Comparison of ENCODE assay signal across 11 cellular contexts in genomic region chr20:32737371-32738223, GRCh38. TPM values are rescaled to one million over a fixed set of nuclear protein-coding genes. Genes with fewer than 3 reads are reported as not detected.
DNase-seq lines count a peak whose midpoint lies in the region; ATAC-seq, FAIRE-seq and TF ChIP-seq lines count a peak whose summit lies in the region.
"Had no signal": no experiment of that assay in that cellular context is flagged by ENCODE, and none has a peak within 500 bp of the region (broad histone marks: within the 10 kb centered on the region; RNA-seq: fewer than 3 reads in every experiment).

No MANE protein-coding gene starts in this region.

- no peak for TF ChIP-seq CTCF in A549 (IDR thresholded peaks at IDR 0.05)
- no peak for TF ChIP-seq CTCF in keratinocyte (optimal IDR thresholded peaks at IDR 0.05 in 1 of 3, IDR thresholded peaks at IDR 0.05 in 1 of 3, conservative IDR thresholded peaks at IDR 0.05 in 1 of 3; ENCODE audit: extremely low read depth in 1 of 3, insufficient read depth in 2 of 3, low read length in 3 of 3)

- H3K36me3 Mint-ChIP-seq in activated T-helper 2 cell treated with anti-CD3 and anti-CD28 coated beads, Interferon-gamma antibody, Interleukin-2, Interleukin-4, amounts not matched to agents 10 μg/mL and 5 μg/mL and 100 μg/mL, durations not matched to agents 14 hours and 24 hours and 36 hours (ENCODE audit: low read depth) = peaks cover 11% of the 10 kb centered on the region

- intact Hi-C loops in activated T-helper 2 cell treated with anti-CD3 and anti-CD28 coated beads, Interferon-gamma antibody, Interleukin-2, Interleukin-4, amounts not matched to agents 10 μg/mL and 5 μg/mL and 100 μg/mL, durations not matched to agents 14 hours and 24 hours and 36 hours (cut with micrococcal nuclease) = no loop called here

- FAIRE-seq in A549 (lab: Jason Lieb, UNC) = no peak
- no peak for FAIRE-seq in keratinocyte (lab: Jason Lieb, UNC)

- no peak for TF ChIP-seq EP300 in A549 (IDR thresholded peaks at IDR 0.05)

- DNase-seq in A549 (ENCODE audit: low read depth in 1 of 2, low spot score in 1 of 2) = no peak
- DNase-seq in MG63 = peak; percentile 32
- peak; percentile 42 for DNase-seq in activated T-helper 2 cell treated with anti-CD3 and anti-CD28 coated beads, Interferon-gamma antibody, Interleukin-2, Interleukin-4, amounts not matched to agents 10 μg/mL and 5 μg/mL and 100 μg/mL, durations not matched to agents 14 hours and 24 hours and 36 hours (ENCODE audit: low spot score)
- no peak for DNase-seq in keratinocyte (ENCODE audit: low read depth, low spot score)
- no peak for DNase-seq in SK-N-DZ (ENCODE audit: low spot score)
- no peak for DNase-seq in hypothalamus (lab: John Stamatoyannopoulos, UW)
- no peak for DNase-seq in NCI-H82 (lab: John Stamatoyannopoulos, UW)
- DNase-seq: heart left ventricle, KG1, WERI-Rb-1 had no signal

- no peak overlapping the region for H2AFZ ChIP-seq in keratinocyte (ENCODE audit: control insufficient read depth, low read length)

- no peaks in the 10 kb centered on the region for H4K20me1 ChIP-seq in keratinocyte (ENCODE audit: control insufficient read depth, extremely low read depth, insufficient read depth, low read length)

- H3K9ac ChIP-seq in keratinocyte (ENCODE audit: control insufficient read depth, extremely low read depth, insufficient read depth, low read length) = no peak overlapping the region

- H3K4me2 ChIP-seq in A549 = peak overlapping the region; percentile 25
- peak overlapping the region; percentile 27 for H3K4me2 ChIP-seq in keratinocyte (ENCODE audit: control insufficient read depth, extremely low read depth, insufficient read depth, low read depth, low read length)

- CTCF ChIA-PET in A549 (lab: Yijun Ruan, JAX) = interaction anchor here (0.5 to 3.6 kb wide), 7 partner anchors 9 to 64 kb away, joined by 3 to 21 read pairs (median 3); partner anchors contain the start of gene C20orf203

- 61% methylated on average over 7 of the region's 7 CpGs for WGBS in A549 (ENCODE audit: missing lambda C conversion rate)

- no peaks in the 10 kb centered on the region for H3K79me2 ChIP-seq in keratinocyte (ENCODE audit: control insufficient read depth, insufficient read depth, low read length)

- no peak for TF ChIP-seq RAD21 in A549 (conservative IDR thresholded peaks at IDR 0.05 in 1 of 2, IDR thresholded peaks at IDR 0.05 in 1 of 2)

- no peaks in the 10 kb centered on the region for H3K9me3 Mint-ChIP-seq in activated T-helper 2 cell treated with anti-CD3 and anti-CD28 coated beads, Interferon-gamma antibody, Interleukin-2, Interleukin-4, amounts not matched to agents 10 μg/mL and 5 μg/mL and 100 μg/mL, durations not matched to agents 14 hours and 24 hours and 36 hours

- peak overlapping the region; percentile 91 for H3K27ac Mint-ChIP-seq in activated T-helper 2 cell treated with anti-CD3 and anti-CD28 coated beads, Interferon-gamma antibody, Interleukin-2, Interleukin-4, amounts not matched to agents 10 μg/mL and 5 μg/mL and 100 μg/mL, durations not matched to agents 14 hours and 24 hours and 36 hours

- peak overlapping the region; percentile 49 to 51 for H3K27ac ChIP-seq in A549
- H3K27ac ChIP-seq in keratinocyte (ENCODE audit: control insufficient read depth, insufficient read depth, low read length) = no peak overlapping the region
- H3K27ac ChIP-seq: WERI-Rb-1 had no signal

- H3K9me1 ChIP-seq in keratinocyte (ENCODE audit: control insufficient read depth, extremely low read depth, insufficient read depth, low read length) = no peaks in the 10 kb centered on the region

- no peaks in the 10 kb centered on the region for H3K9me3 ChIP-seq in A549
- H3K9me3 ChIP-seq in MG63 = no peaks in the 10 kb centered on the region
- H3K9me3 ChIP-seq in keratinocyte (ENCODE audit: control insufficient read depth, low read depth, low read length) = no peaks in the 10 kb centered on the region
- H3K9me3 ChIP-seq: heart left ventricle had no signal

- H3K4me3 ChIP-seq in A549 (no peak overlapping the region), MG63 (no peak overlapping the region), keratinocyte (ENCODE audit: control insufficient read depth in 2 of 3, extremely low read depth in 1 of 3, insufficient read depth in 2 of 3, low read depth in 1 of 3, low read length in 3 of 3) (no peak overlapping the region)
- H3K4me3 ChIP-seq: heart left ventricle had no signal

- ATAC-seq in A549 (no peak), GM19395 (IDR thresholded peaks at IDR 0.05; ENCODE audit: unreplicated experiment) (no peak)

- H3K4me1 ChIP-seq in A549 (peaks cover 37% of the 10 kb centered on the region), keratinocyte (ENCODE audit: control insufficient read depth, extremely low read depth, insufficient read depth, low read length) (peaks cover 10% of the 10 kb centered on the region)

- POLR2A ChIA-PET in A549 (lab: Yijun Ruan, JAX) = interaction anchor here (0.6 kb wide), 1 partner anchor 21 kb away, joined by 4 read pairs; no protein-coding TSS in a partner anchor

- dilution Hi-C loops in keratinocyte (cut with MboI; ENCODE audit: extremely low pct_ligation_motif_present, low sequenced_read_pairs) = no loop called here

- H3K4me1 Mint-ChIP-seq in activated T-helper 2 cell treated with anti-CD3 and anti-CD28 coated beads, Interferon-gamma antibody, Interleukin-2, Interleukin-4, amounts not matched to agents 10 μg/mL and 5 μg/mL and 100 μg/mL, durations not matched to agents 14 hours and 24 hours and 36 hours (ENCODE audit: low read depth) = peaks cover 18% of the 10 kb centered on the region

- TF ChIP-seq POLR2A in A549 (IDR thresholded peaks at IDR 0.05; ENCODE audit: low read length) = no peak

- no peaks in the 10 kb centered on the region for H3K27me3 ChIP-seq in MG63
- H3K27me3 ChIP-seq in keratinocyte (ENCODE audit: control insufficient read depth, extremely low read depth, insufficient read depth, low read length) = no peaks in the 10 kb centered on the region
- H3K27me3 ChIP-seq: heart left ventricle had no signal

- H3K27me3 Mint-ChIP-seq in activated T-helper 2 cell treated with anti-CD3 and anti-CD28 coated beads, Interferon-gamma antibody, Interleukin-2, Interleukin-4, amounts not matched to agents 10 μg/mL and 5 μg/mL and 100 μg/mL, durations not matched to agents 14 hours and 24 hours and 36 hours (ENCODE audit: low read depth) = no peaks in the 10 kb centered on the region

- no peaks in the 10 kb centered on the region; the same call in 1 of the 2 replicates for H3K36me3 ChIP-seq in MG63
- no peaks in the 10 kb centered on the region for H3K36me3 ChIP-seq in keratinocyte (ENCODE audit: control insufficient read depth in 2 of 2, extremely low read depth in 1 of 2, insufficient read depth in 2 of 2, low read length in 2 of 2)
- H3K36me3 ChIP-seq: WERI-Rb-1 had no signal

- H3K4me3 Mint-ChIP-seq in activated T-helper 2 cell treated with anti-CD3 and anti-CD28 coated beads, Interferon-gamma antibody, Interleukin-2, Interleukin-4, amounts not matched to agents 10 μg/mL and 5 μg/mL and 100 μg/mL, durations not matched to agents 14 hours and 24 hours and 36 hours (ENCODE audit: low read depth) = no peak overlapping the region

TF ChIP-seq in A549, 52 proteins besides CTCF, POLR2A, EP300 and RAD21 (continues in another document):
- TF ChIP-seq FOXS1 (CRISPR knock-in tag; IDR thresholded peaks at IDR 0.05) (no peak), MYC (IDR thresholded peaks at IDR 0.05; ENCODE audit: borderline replicate concordance, low read length) (no peak)

RNA-seq across cellular contexts. Expression of gene COMMD7, which starts 5.7 kb away (rescaled TPM):
- polyA plus RNA-seq in A549 (2011; rRNA removed) = 74.1 and 86.3 TPM in 2 replicates
- 41.4 and 51.8 TPM in 2 replicates for polyA plus RNA-seq in A549 (2012; cell fraction: cytosol; rRNA removed)
- polyA plus RNA-seq in A549 (2012; cell fraction: nucleus; rRNA removed) = 22.3 and 28.8 TPM in 2 replicates
- polyA plus RNA-seq in A549 (2017; fragmentation: RNase III; extraction: RNeasy Plus Mini Kit Qiagen cat#74134 plus additional on column Dnase treatment) = 50.6 to 55.7 TPM (median 53.3 TPM) in 3 replicates
- 22.5 and 28.8 TPM in 2 replicates for polyA minus RNA-seq in A549 (2011; rRNA and poly(A)+ RNA removed)
- total RNA-seq in MG63 (2014; rRNA removed; shearing (Covaris generic); ENCODE audit: low replicate concordance) = 70.5 and 112 TPM in 2 replicates
- 55.7 and 56.5 TPM in 2 replicates for total RNA-seq in activated T-helper 2 cell treated with anti-CD3 and anti-CD28 coated beads, Interferon-gamma antibody, Interleukin-2, Interleukin-4, amounts not matched to agents 10 μg/mL and 5 μg/mL and 100 μg/mL, durations not matched to agents 14 hours and 24 hours and 36 hours
- polyA plus RNA-seq in keratinocyte = 33.4 to 39.9 TPM (median 35.8 TPM) in 3 replicates
- polyA plus RNA-seq in keratinocyte (2011; ENCODE audit: low read depth) = 12.3 TPM
- 34.5 and 46.9 TPM in 2 replicates for polyA plus RNA-seq in keratinocyte (2011; cell fraction: cytosol; rRNA removed)
- polyA plus RNA-seq in keratinocyte (2011; cell fraction: nucleus; rRNA removed) = 15.0 and 16.0 TPM in 2 replicates
- 23.4 and 34.3 TPM in 2 replicates for polyA plus RNA-seq in keratinocyte (2012; ENCODE audit: low replicate concordance)
- 14.3 to 15.9 TPM (median 14.9 TPM) in 3 replicates for polyA minus RNA-seq in keratinocyte
- 13.6 TPM for polyA minus RNA-seq in keratinocyte (2011; cell fraction: cytosol; rRNA and poly(A)+ RNA removed)
- polyA minus RNA-seq in keratinocyte (2011; cell fraction: nucleus; rRNA and poly(A)+ RNA removed) = 3.8 and 5.7 TPM in 2 replicates
- polyA plus RNA-seq in SK-N-DZ (2014; cell fraction: cytosol; rRNA removed) = 72.2 and 76.2 TPM in 2 replicates
- 41.1 and 50.7 TPM in 2 replicates for polyA plus RNA-seq in SK-N-DZ (2014; cell fraction: nucleus; rRNA removed)

RNA-seq across cellular contexts. Expression of gene DNMT3B, which starts 24.6 kb away (rescaled TPM):
- polyA plus RNA-seq in A549 (2011; rRNA removed) (5.2 and 6.2 TPM in 2 replicates), A549 (2017; fragmentation: RNase III; extraction: RNeasy Plus Mini Kit Qiagen cat#74134 plus additional on column Dnase treatment) (9.5 to 11.3 TPM (median 10.1 TPM) in 3 replicates), keratinocyte (0.68 to 1.1 TPM (median 0.86 TPM) in 3 replicates)
- 9.4 and 12.2 TPM in 2 replicates for polyA plus RNA-seq in A549 (2012; cell fraction: cytosol; rRNA removed)
- polyA plus RNA-seq in A549 (2012; cell fraction: nucleus; rRNA removed) = 29.6 and 31.6 TPM in 2 replicates
- polyA minus RNA-seq in A549 (2011; rRNA and poly(A)+ RNA removed) = 5.5 and 6.0 TPM in 2 replicates
- total RNA-seq in MG63 (2014; rRNA removed; shearing (Covaris generic); ENCODE audit: low replicate concordance) = 5.6 and 6.6 TPM in 2 replicates
- 2.8 and 3.4 TPM in 2 replicates for total RNA-seq in activated T-helper 2 cell treated with anti-CD3 and anti-CD28 coated beads, Interferon-gamma antibody, Interleukin-2, Interleukin-4, amounts not matched to agents 10 μg/mL and 5 μg/mL and 100 μg/mL, durations not matched to agents 14 hours and 24 hours and 36 hours
- 0.36 TPM for polyA plus RNA-seq in keratinocyte (2011; ENCODE audit: low read depth)
- 0.47 and 0.49 TPM in 2 replicates for polyA plus RNA-seq in keratinocyte (2011; cell fraction: cytosol; rRNA removed)
- polyA plus RNA-seq in keratinocyte (2011; cell fraction: nucleus; rRNA removed) = 1.8 TPM in 2 replicates
- 0.48 and 0.80 TPM in 2 replicates for polyA plus RNA-seq in keratinocyte (2012; ENCODE audit: low replicate concordance)
- polyA minus RNA-seq in keratinocyte = 0.58 to 1.0 TPM (median 0.69 TPM) in 3 replicates
- 0.58 TPM for polyA minus RNA-seq in keratinocyte (2011; cell fraction: cytosol; rRNA and poly(A)+ RNA removed)
- 0.63 and 1.0 TPM in 2 replicates for polyA minus RNA-seq in keratinocyte (2011; cell fraction: nucleus; rRNA and poly(A)+ RNA removed)
- polyA plus RNA-seq in SK-N-DZ (2014; cell fraction: cytosol; rRNA removed) = 19.6 and 22.9 TPM in 2 replicates
- 25.6 and 33.1 TPM in 2 replicates for polyA plus RNA-seq in SK-N-DZ (2014; cell fraction: nucleus; rRNA removed)

Comparison
In these comparisons a context has a peak if more than half of its experiments do, and no peak if none do; other contexts are left out.
1. DNase-seq: peak in MG63 (single experiment) and activated T-helper 2 cell treated with anti-CD3 and anti-CD28 coated beads, Interferon-gamma antibody, Interleukin-2, Interleukin-4, amounts not matched to agents 10 μg/mL and 5 μg/mL and 100 μg/mL, durations not matched to agents 14 hours and 24 hours and 36 hours (single experiment); none in A549 (0 of 2), keratinocyte (single experiment), SK-N-DZ (single experiment), hypothalamus (0 of 51) and NCI-H82 (single experiment).